Comparison of ENCODE assay signal across 8 cellular contexts in the genomic region with DNA sequence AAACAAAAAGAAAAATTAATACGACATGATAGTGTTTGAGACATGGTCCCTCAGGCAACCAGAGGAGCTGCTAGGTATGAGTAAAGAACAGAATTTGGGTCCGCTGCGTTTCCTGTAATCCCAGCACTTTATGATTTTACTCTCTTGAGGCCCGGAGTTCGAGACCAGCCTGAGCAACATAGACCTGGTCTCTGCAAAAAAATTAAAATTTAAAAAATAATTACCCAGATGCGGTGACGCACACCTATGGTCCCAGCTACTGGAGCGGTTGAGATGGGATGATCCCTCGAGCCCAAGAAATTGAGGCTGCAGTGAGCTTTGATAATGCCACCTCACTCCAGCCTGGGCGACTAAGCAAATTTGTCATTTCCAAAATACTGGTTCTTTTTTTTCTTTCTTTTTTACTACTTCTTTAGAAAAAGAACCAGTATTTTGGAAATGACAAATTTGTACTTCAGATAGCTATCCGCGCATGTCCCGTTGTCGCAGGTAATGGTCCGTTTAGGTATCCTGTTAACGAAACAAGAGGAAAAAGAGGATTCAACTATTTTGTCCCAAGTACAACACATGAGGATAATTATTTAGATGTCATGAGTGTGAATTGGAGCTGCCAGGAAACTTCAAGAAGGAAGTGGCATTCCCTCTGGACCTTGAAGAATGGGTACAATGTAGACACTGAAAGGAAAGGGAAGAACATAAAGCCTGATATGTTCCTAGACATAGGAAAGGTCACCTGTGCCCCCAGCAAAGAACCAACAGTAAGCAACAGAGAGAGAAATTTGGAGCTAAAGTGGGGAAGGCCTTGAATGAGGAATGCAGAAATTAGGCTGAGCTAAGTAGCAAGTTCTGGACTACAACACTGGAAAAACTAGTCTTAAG. TPM values are rescaled to one million over a fixed set of nuclear protein-coding genes. Genes with fewer than 3 reads are reported as not detected.
DNase-seq lines count a peak whose midpoint lies in the region; ATAC-seq and TF ChIP-seq lines count a peak whose summit lies in the region.

No MANE protein-coding gene starts in this region.

- peaks cover 33% of the 10 kb centered on the region for H3K79me2 ChIP-seq in smooth muscle cell (ENCODE audit: low read depth)

- intact Hi-C loops in lower leg skin (cut with DNase I; ENCODE audit: low total_unique reads) = no loop called here

- peak overlapping the region; percentile 99 for H3K9ac ChIP-seq in smooth muscle cell (ENCODE audit: low read depth)

- H3F3A ChIP-seq in smooth muscle cell (ENCODE audit: low read depth) = peaks cover 5% of the 10 kb centered on the region

- ATAC-seq in foreskin keratinocyte = no peak

- H3K27me3 ChIP-seq in foreskin keratinocyte (no peaks in the 10 kb centered on the region), smooth muscle cell (ENCODE audit: low read depth) (no peaks in the 10 kb centered on the region)

- no peaks in the 10 kb centered on the region for H3K9me3 ChIP-seq in smooth muscle cell (replicated peaks; ENCODE audit: low read depth)

- H3K4me3 ChIP-seq in smooth muscle cell (peak overlapping the region; percentile 85), lower leg skin (ENCODE audit: low read depth, poor library complexity, severe bottlenecking) (no peak overlapping the region)

- TF ChIP-seq CTCF in foreskin keratinocyte (conservative IDR thresholded peaks at IDR 0.05) (no peak), smooth muscle cell (IDR thresholded peaks at IDR 0.05; ENCODE audit: borderline replicate concordance, insufficient read depth, poor library complexity, severe bottlenecking) (no peak), lower leg skin (IDR thresholded peaks at IDR 0.05) (no peak)

- H3K27ac ChIP-seq in foreskin keratinocyte = peak overlapping the region; percentile 70
- H3K27ac ChIP-seq in smooth muscle cell (ENCODE audit: low read depth) = peak overlapping the region; percentile 98

- peaks cover 5% of the 10 kb centered on the region for H3K4me1 ChIP-seq in foreskin keratinocyte
- peaks cover 22% of the 10 kb centered on the region for H3K4me1 ChIP-seq in smooth muscle cell (ENCODE audit: low read depth)

- 86% methylated on average over 16 of the region's 16 CpGs for WGBS in smooth muscle cell (ENCODE audit: low lambda C conversion rate)
- WGBS in lower leg skin, 2 donors = 69 to 70% methylated on average over 16 of the region's 16 CpGs

- TF ChIP-seq POLR2A in lower leg skin (IDR thresholded peaks at IDR 0.05) = no peak

- H3K36me3 ChIP-seq in smooth muscle cell (ENCODE audit: low read depth) = no peaks in the 10 kb centered on the region

- H3K4me2 ChIP-seq in smooth muscle cell = peak overlapping the region; percentile 86

- peak; percentile 46 to 55 for DNase-seq in SHP77 (lab: John Stamatoyannopoulos, UW)
- DNase-seq in SHP77 treated with DMSO at 0.1 percent for 48 hours (lab: John Stamatoyannopoulos, UW) = no peak
- DNase-seq in activated CD8-positive, alpha-beta memory T cell treated with anti-CD3 and anti-CD28 coated beads, Interleukin-2, amount 50 U/mL, for 4 hours = peak; percentile 22
- DNase-seq in foreskin keratinocyte = no peak
- DNase-seq in smooth muscle cell (lab: John Stamatoyannopoulos, UW; ENCODE audit: unreplicated experiment) = no peak
- no peak for DNase-seq in COR-L47 (lab: John Stamatoyannopoulos, UW)
- DNase-seq in lower leg skin (ENCODE audit: low spot score in 2 of 2) = no peak
- no peak for DNase-seq in NCI-H2081 (lab: John Stamatoyannopoulos, UW)

- peaks cover 29% of the 10 kb centered on the region for H4K20me1 ChIP-seq in smooth muscle cell (ENCODE audit: low read depth)

- H2AFZ ChIP-seq in smooth muscle cell (ENCODE audit: low read depth) = peak overlapping the region; percentile 63

RNA-seq across cellular contexts. Expression of gene HECTD1, which starts 1.2 kb away (rescaled TPM):
- total RNA-seq in foreskin keratinocyte (93.4 and 98.9 TPM in 2 replicates), smooth muscle cell (116 and 145 TPM in 2 replicates), lower leg skin (100 to 1,000 TPM; 188 to 251 (median 201) TPM)
- polyA plus RNA-seq in foreskin keratinocyte (26.4 and 29.4 TPM in 2 replicates), smooth muscle cell (39.3 and 47.6 TPM in 2 replicates)

Comparison
In these comparisons a context has a peak if more than half of its experiments do, and no peak if none do; other contexts are left out.
1. DNase-seq: peak in SHP77 (2 of 2) and activated CD8-positive, alpha-beta memory T cell treated with anti-CD3 and anti-CD28 coated beads, Interleukin-2, amount 50 U/mL, for 4 hours (single experiment); none in SHP77 treated with DMSO at 0.1 percent for 48 hours (single experiment), foreskin keratinocyte (0 of 2), smooth muscle cell (single experiment), COR-L47 (single experiment), lower leg skin (0 of 2) and NCI-H2081 (0 of 2).